22 cellular contexts compared by ENCODE assay signal in genomic region chr15:59439571-59439970, GRCh38. TPM values are rescaled to one million over a fixed set of nuclear protein-coding genes. Genes with fewer than 3 reads are reported as not detected.
DNase-seq lines count a peak whose midpoint lies in the region; ATAC-seq and TF ChIP-seq lines count a peak whose summit lies in the region.
"Had no signal": no experiment of that assay in that cellular context is flagged by ENCODE, and none has a peak within 500 bp of the region (broad histone marks: within the 10 kb centered on the region; RNA-seq: fewer than 3 reads in every experiment).

No MANE protein-coding gene starts in this region.

- H3K9ac ChIP-seq in SU-DHL-6 (ENCODE audit: low read length): peak overlapping the region; percentile 91

- H3K27ac Mint-ChIP-seq in activated naive CD8-positive, alpha-beta T cell: no peak overlapping the region
- no peak overlapping the region for H3K27ac Mint-ChIP-seq in activated naive CD8-positive, alpha-beta T cell treated with anti-CD3 and anti-CD28 coated beads, Interleukin-2, amount 50 U/mL, for 24 hours
- H3K27ac Mint-ChIP-seq in natural killer cell: no peak overlapping the region
- H3K27ac Mint-ChIP-seq: CD8-positive, alpha-beta T cell had no signal

- TF ChIP-seq CTCF in SU-DHL-6 (IDR thresholded peaks at IDR 0.05; ENCODE audit: insufficient read depth, low read length, poor library complexity, severe bottlenecking) (no peak), natural killer cell (IDR thresholded peaks at IDR 0.05) (no peak)

- H3F3A ChIP-seq in SU-DHL-6 (ENCODE audit: insufficient read depth): peaks cover 24% of the 10 kb centered on the region; the same call in 1 of the 2 replicates

- H3K4me3 ChIP-seq in SU-DHL-6 (ENCODE audit: insufficient read depth, low read length, poor library complexity, severe bottlenecking): peak overlapping the region; percentile 61
- H3K4me3 ChIP-seq: lower lobe of right lung, uterus had no signal

- H3K79me2 ChIP-seq in SU-DHL-6 (ENCODE audit: insufficient read depth, low read length): peaks cover 63% of the 10 kb centered on the region

- H3K9me2 ChIP-seq in SU-DHL-6 (replicated peaks; ENCODE audit: insufficient read depth, low read length): no peaks in the 10 kb centered on the region

- H3K9me3 ChIP-seq in SU-DHL-6 (ENCODE audit: insufficient read depth, low read length): no peaks in the 10 kb centered on the region
- H3K9me3 ChIP-seq: lower lobe of right lung, uterus had no signal

- H3K36me3 ChIP-seq in SU-DHL-6 (ENCODE audit: low read length): peaks cover 22% of the 10 kb centered on the region
- H3K36me3 ChIP-seq: lower lobe of right lung, uterus had no signal

- H4K20me1 ChIP-seq in SU-DHL-6 (ENCODE audit: low read depth, low read length): no peaks in the 10 kb centered on the region

- peak overlapping the region; percentile 72 for H3K27ac ChIP-seq in SU-DHL-6 (ENCODE audit: low read depth, low read length)
- H3K27ac ChIP-seq: lower lobe of right lung had no signal

- peak overlapping the region; percentile 90 for H3K4me2 ChIP-seq in SU-DHL-6 (ENCODE audit: low read depth, low read length, poor library complexity, severe bottlenecking)

- ATAC-seq in activated naive CD8-positive, alpha-beta T cell treated with anti-CD3 and anti-CD28 coated beads, Interleukin-2, amount 50 U/mL, for 24 hours: no peak
- no peak for ATAC-seq in natural killer cell
- ATAC-seq: CD8-positive, alpha-beta T cell; lower lobe of right lung; right cardiac atrium; stimulated activated naive CD8-positive, alpha-beta T cell treated with anti-CD3 and anti-CD28 coated beads, Interleukin-15, Interleukin-2, amounts not matched to agents 100 U/mL and 50 U/mL, for 24 hours had no signal

- H3K27me3 Mint-ChIP-seq in activated naive CD8-positive, alpha-beta T cell: peaks cover 22% of the 10 kb centered on the region
- H3K27me3 Mint-ChIP-seq in activated naive CD8-positive, alpha-beta T cell treated with anti-CD3 and anti-CD28 coated beads, Interleukin-2, amount 50 U/mL, for 24 hours: peaks cover 56% of the 10 kb centered on the region
- peaks cover 44 to 50% of the 10 kb centered on the region in 2 donors for H3K27me3 Mint-ChIP-seq in natural killer cell (ENCODE audit: low read depth in 2 of 2)

- H3K9me3 Mint-ChIP-seq in activated naive CD8-positive, alpha-beta T cell (ENCODE audit: low read depth): no peaks in the 10 kb centered on the region
- H3K9me3 Mint-ChIP-seq in activated naive CD8-positive, alpha-beta T cell treated with anti-CD3 and anti-CD28 coated beads, Interleukin-2, amount 50 U/mL, for 24 hours: no peaks in the 10 kb centered on the region
- no peaks in the 10 kb centered on the region for H3K9me3 Mint-ChIP-seq in natural killer cell
- H3K9me3 Mint-ChIP-seq: CD8-positive, alpha-beta T cell had no signal

- H3K36me3 Mint-ChIP-seq in activated naive CD8-positive, alpha-beta T cell: no peaks in the 10 kb centered on the region
- no peaks in the 10 kb centered on the region for H3K36me3 Mint-ChIP-seq in activated naive CD8-positive, alpha-beta T cell treated with anti-CD3 and anti-CD28 coated beads, Interleukin-2, amount 50 U/mL, for 24 hours (ENCODE audit: low read depth)
- H3K36me3 Mint-ChIP-seq in natural killer cell: no peaks in the 10 kb centered on the region
- H3K36me3 Mint-ChIP-seq: CD8-positive, alpha-beta T cell had no signal

- H3K4me3 Mint-ChIP-seq in activated naive CD8-positive, alpha-beta T cell: peak overlapping the region; percentile 46
- no peak overlapping the region for H3K4me3 Mint-ChIP-seq in activated naive CD8-positive, alpha-beta T cell treated with anti-CD3 and anti-CD28 coated beads, Interleukin-2, amount 50 U/mL, for 24 hours
- H3K4me3 Mint-ChIP-seq in natural killer cell: peak overlapping the region; percentile 38

- intact Hi-C loops in natural killer cell (cut with micrococcal nuclease): no loop called here

- H2AFZ ChIP-seq in SU-DHL-6 (ENCODE audit: low read depth, low read length, severe bottlenecking): no peak overlapping the region

- DNase-seq in activated naive CD8-positive, alpha-beta T cell treated with anti-CD3 and anti-CD28 coated beads, Interleukin-2, amount 50 U/mL, for 24 hours: no peak
- DNase-seq in natural killer cell: no peak
- peak; percentile 10 for DNase-seq in ureter (ENCODE audit: low spot score)
- DNase-seq in mesenteric fat pad (ENCODE audit: low spot score): no peak
- DNase-seq in activated effector memory CD4-positive, alpha-beta T cell treated with anti-CD3 and anti-CD28 coated beads, Interleukin-2, amount 50 U/mL, for 16 hours: no peak
- DNase-seq in stimulated activated naive CD4-positive, alpha-beta T cell treated with Interleukin-2 at 50 U/mL for 16 hours (lab: John Stamatoyannopoulos, UW): no peak
- DNase-seq: activated CD4-positive, alpha-beta T cell treated with anti-CD3 and anti-CD28 coated beads, Interleukin-2, amount 50 U/mL, for 4 hours; activated T-cell treated with anti-CD3 and anti-CD28 coated beads, Interleukin-2, amount 50 U/mL, for 48 hours; amniotic stem cell; CD8-positive, alpha-beta T cell; DMS 273 treated with DMSO at 0.1 percent for 48 hours; kidney glomerular epithelial cell; lower lobe of right lung; NCI-H2107; OCI-M1; stimulated activated CD4-positive, alpha-beta T cell treated with anti-CD3 and anti-CD28 coated beads, Interleukin-1b, Interleukin-23, amount 100 ng/mL, for 48 hours; stimulated activated naive CD8-positive, alpha-beta T cell treated with anti-CD3 and anti-CD28 coated beads, Interleukin-15, Interleukin-2, amounts not matched to agents 100 U/mL and 50 U/mL, for 24 hours; T-helper 1 cell had no signal

- H3K27me3 ChIP-seq in SU-DHL-6 (ENCODE audit: low read length): no peaks in the 10 kb centered on the region
- H3K27me3 ChIP-seq: uterus had no signal

- peaks cover 21% of the 10 kb centered on the region for H3K4me1 Mint-ChIP-seq in activated naive CD8-positive, alpha-beta T cell (ENCODE audit: low read depth)
- peaks cover 20% of the 10 kb centered on the region for H3K4me1 Mint-ChIP-seq in activated naive CD8-positive, alpha-beta T cell treated with anti-CD3 and anti-CD28 coated beads, Interleukin-2, amount 50 U/mL, for 24 hours
- H3K4me1 Mint-ChIP-seq in natural killer cell: peaks cover 11 to 16% of the 10 kb centered on the region in 2 donors

RNA-seq across cellular contexts. Expression of gene FAM81A, which starts 1.6 kb away (rescaled TPM):
- total RNA-seq in natural killer cell (1 to 10 TPM in 1 of 3 donors, not detected in 2; 1.0 TPM), ureter (7.3 TPM), mesenteric fat pad (0.35 TPM)
- total RNA-seq: CD8-positive, alpha-beta T cell had no signal
